Comparison of ENCODE assay signal across 1 cellular context in genomic region chr16:88533945-88534641, GRCh38.
TF ChIP-seq lines count a peak whose summit lies in the region.

No MANE protein-coding gene starts in this region.

TF ChIP-seq in WTC11, 78 proteins besides CTCF, POLR2A, EP300 and RAD21 (continued from another document and continues in another):
- TF ChIP-seq ZSCAN18 (CRISPR knock-in tag; IDR thresholded peaks at IDR 0.05) (no peak), E2F5 (CRISPR knock-in tag; IDR thresholded peaks at IDR 0.05) (peak; percentile 60; the same call in 1 of the 2 replicates), ZNF671 (CRISPR knock-in tag; IDR thresholded peaks at IDR 0.05) (no peak), ZNF425 (CRISPR knock-in tag; conservative IDR thresholded peaks at IDR 0.05) (no peak), MAX (CRISPR knock-in tag; IDR thresholded peaks at IDR 0.05) (no peak; the same call in 1 of the 2 replicates), E2F1 (CRISPR knock-in tag; IDR thresholded peaks at IDR 0.05) (no peak), CREB1 (CRISPR knock-in tag; IDR thresholded peaks at IDR 0.05) (no peak), OVOL2 (CRISPR knock-in tag; IDR thresholded peaks at IDR 0.05; ENCODE audit: borderline replicate concordance) (no peak), SMAD4 (CRISPR knock-in tag; IDR thresholded peaks at IDR 0.05) (no peak), ARID4B (CRISPR knock-in tag; IDR thresholded peaks at IDR 0.05; ENCODE audit: borderline replicate concordance) (no peak), CREM (CRISPR knock-in tag; IDR thresholded peaks at IDR 0.05) (no peak; the same call in 1 of the 2 replicates), ZBTB43 (CRISPR knock-in tag; IDR thresholded peaks at IDR 0.05) (0 out of 2 replicates have a peak, but pooled peaks have one; percentile 15), PRRX2 (CRISPR knock-in tag; IDR thresholded peaks at IDR 0.05) (no peak), ERG (CRISPR knock-in tag; IDR thresholded peaks at IDR 0.05) (no peak), SOX15 (CRISPR knock-in tag; IDR thresholded peaks at IDR 0.05) (no peak), ZNF281 (CRISPR knock-in tag; IDR thresholded peaks at IDR 0.05) (no peak), SP1 (CRISPR knock-in tag; conservative IDR thresholded peaks at IDR 0.05) (peak; percentile 53), ESRRA (CRISPR knock-in tag; IDR thresholded peaks at IDR 0.05; ENCODE audit: borderline replicate concordance) (no peak), ZNF423 (CRISPR knock-in tag; IDR thresholded peaks at IDR 0.05) (peak; percentile 5; the same call in 1 of the 2 replicates), TEAD1 (CRISPR knock-in tag; IDR thresholded peaks at IDR 0.05) (no peak), ZNF396 (CRISPR knock-in tag; IDR thresholded peaks at IDR 0.05; ENCODE audit: borderline replicate concordance) (no peak), IRF1 (CRISPR knock-in tag; IDR thresholded peaks at IDR 0.05) (0 out of 2 replicates have a peak, but pooled peaks have one; percentile 20), GABPB1 (CRISPR knock-in tag; IDR thresholded peaks at IDR 0.05) (no peak), FOXP1 (CRISPR knock-in tag; IDR thresholded peaks at IDR 0.05; ENCODE audit: borderline replicate concordance) (peak; percentile 70; the same call in 1 of the 2 replicates), NR1H2 (CRISPR knock-in tag; IDR thresholded peaks at IDR 0.05) (no peak), MLX (CRISPR knock-in tag; IDR thresholded peaks at IDR 0.05) (no peak), ZNF121 (CRISPR knock-in tag; IDR thresholded peaks at IDR 0.05) (no peak), SMAD3 (CRISPR knock-in tag; IDR thresholded peaks at IDR 0.05; ENCODE audit: borderline replicate concordance) (no peak), RELA (CRISPR knock-in tag; IDR thresholded peaks at IDR 0.05; ENCODE audit: borderline replicate concordance) (no peak), FOXJ3 (CRISPR knock-in tag; IDR thresholded peaks at IDR 0.05; ENCODE audit: borderline replicate concordance) (no peak), NFATC4 (CRISPR knock-in tag; IDR thresholded peaks at IDR 0.05) (no peak), EMX1 (CRISPR knock-in tag; IDR thresholded peaks at IDR 0.05) (no peak), ZNF317 (CRISPR knock-in tag; IDR thresholded peaks at IDR 0.05; ENCODE audit: borderline replicate concordance, low read depth) (no peak), RORB (CRISPR knock-in tag; IDR thresholded peaks at IDR 0.05) (no peak), HMGXB4 (CRISPR knock-in tag; IDR thresholded peaks at IDR 0.05) (no peak; the same call in 1 of the 2 replicates), ELF4 (CRISPR knock-in tag; IDR thresholded peaks at IDR 0.05; ENCODE audit: low read depth) (no peak), MXD4 (CRISPR knock-in tag; IDR thresholded peaks at IDR 0.05; ENCODE audit: borderline replicate concordance) (no peak), ATF2 (CRISPR knock-in tag; IDR thresholded peaks at IDR 0.05; ENCODE audit: borderline replicate concordance, low read depth) (no peak)
